In the genomic region with DNA sequence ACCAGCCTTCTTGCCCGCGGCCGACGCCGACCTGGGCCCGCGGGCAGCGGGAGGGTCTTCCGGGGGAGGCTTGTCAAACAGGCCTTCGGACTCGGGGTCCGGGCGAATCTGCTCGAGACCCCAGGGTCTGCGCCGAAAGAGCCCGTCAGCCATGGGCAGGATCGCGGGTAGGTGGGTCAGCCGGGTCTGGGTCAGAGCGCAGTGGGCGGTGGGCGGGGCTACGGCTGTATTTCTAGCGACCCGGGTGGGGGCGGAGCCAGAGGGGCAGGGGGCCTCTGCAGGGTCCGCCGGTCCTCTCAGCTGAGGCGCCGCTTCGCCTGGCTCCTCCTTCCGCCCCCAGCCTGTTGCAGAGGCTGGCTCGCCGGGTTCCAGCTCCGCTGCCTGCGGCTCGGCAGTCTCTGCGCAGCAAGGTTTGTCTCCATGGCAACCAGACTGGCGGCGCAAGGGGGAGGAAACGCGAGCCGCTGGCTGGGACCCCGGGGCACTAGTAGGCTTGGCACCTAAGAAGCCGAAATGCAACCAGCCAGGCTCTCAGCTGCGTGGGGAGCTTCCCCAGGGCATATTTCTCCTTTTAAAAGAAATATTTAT, we compare ENCODE assay signal across 9 cellular contexts. TPM values are rescaled to one million over a fixed set of nuclear protein-coding genes. Genes with fewer than 3 reads are reported as not detected.
DNase-seq lines count a peak whose midpoint lies in the region; ATAC-seq, FAIRE-seq and TF ChIP-seq lines count a peak whose summit lies in the region.
"Had no signal": no experiment of that assay in that cellular context is flagged by ENCODE, and none has a peak within 500 bp of the region (broad histone marks: within the 10 kb centered on the region; RNA-seq: fewer than 3 reads in every experiment).

No MANE protein-coding gene starts in this region.

- no peaks in the 10 kb centered on the region for H4K20me1 ChIP-seq in HepG2 (ENCODE audit: insufficient read depth, low read length)

- H3K9me3 ChIP-seq in HepG2 (ENCODE audit: low read length), result no peaks in the 10 kb centered on the region

- no peak for TF ChIP-seq CTCF in activated CD8-positive, alpha-beta T cell treated with anti-CD3 and anti-CD28 coated beads for 36 hours (IDR thresholded peaks at IDR 0.05)
- TF ChIP-seq CTCF in dorsolateral prefrontal cortex (IDR thresholded peaks at IDR 0.05 in 54 of 56, conservative IDR thresholded peaks at IDR 0.05 in 2 of 56; ENCODE audit: low read depth in 1 of 56, partially characterized antibody in 56 of 56) (peak in 1 of 56 donors; percentile 7), HepG2 (CRISPR knock-in tag; IDR thresholded peaks at IDR 0.05) (no peak)

- no peak overlapping the region for H3K27ac Mint-ChIP-seq in activated CD8-positive, alpha-beta T cell treated with anti-CD3 and anti-CD28 coated beads for 36 hours

- no peak for TF ChIP-seq EP300 in HepG2 (IDR thresholded peaks at IDR 0.05; ENCODE audit: low read depth in 2 of 2, low read length in 2 of 2)
- no peak for TF ChIP-seq EP300 in HepG2 (CRISPR knock-in tag; IDR thresholded peaks at IDR 0.05; ENCODE audit: borderline replicate concordance)

- CTCF ChIA-PET in activated CD8-positive, alpha-beta T cell treated with anti-CD3 and anti-CD28 coated beads for 36 hours (lab: Charles Lee), result interaction anchor here (0.6 to 1.2 kb wide), 4 partner anchors 10 to 61 kb away, joined by 3 read pairs; no protein-coding TSS in a partner anchor
- CTCF ChIA-PET in HepG2 (lab: Yijun Ruan, JAX; ENCODE audit: low intra/inter-chr PET ratio, low total read pairs), result no interaction called here

- peak overlapping the region; percentile 55; the same call in 1 of the 2 replicates for H3K9ac ChIP-seq in HepG2 (ENCODE audit: insufficient read depth, low read depth, low read length)

- peak; percentile 36; the same call in 1 of the 2 replicates for TF ChIP-seq RAD21 in HepG2 (CRISPR knock-in tag; IDR thresholded peaks at IDR 0.05)

- DNase-seq in NCI-H1417 (lab: John Stamatoyannopoulos, UW) (peak; percentile 68 to 89 (median 87)), NCI-H1417 treated with DMSO at 0.1 percent for 48 hours (lab: John Stamatoyannopoulos, UW) (no peak), NCI-H446 treated with DMSO at 0.1 percent for 48 hours (lab: John Stamatoyannopoulos, UW) (peak; percentile 71), dorsolateral prefrontal cortex (peak; percentile 66 to 96 (median 90)), HepG2 (ENCODE audit: low spot score) (peak; percentile 77)
- peak; percentile 85 for DNase-seq in activated CD8-positive, alpha-beta T cell treated with anti-CD3 and anti-CD28 coated beads for 36 hours
- peak; percentile 72 to 77 for DNase-seq in stimulated activated CD4-positive, alpha-beta T cell treated with anti-CD3 and anti-CD28 coated beads, Interleukin-2, amount 100 ng/mL, for 24 hours

- no peaks in the 10 kb centered on the region for H3K79me2 ChIP-seq in HepG2 (ENCODE audit: insufficient read depth, low read length)

- H2AFZ ChIP-seq in HepG2 (ENCODE audit: low read length), result no peak overlapping the region

- H3K4me1 ChIP-seq in HepG2 (ENCODE audit: insufficient read depth, low read length), result peaks cover 7% of the 10 kb centered on the region

- POLR2A ChIA-PET in activated CD8-positive, alpha-beta T cell treated with anti-CD3 and anti-CD28 coated beads for 36 hours (lab: Charles Lee), result interaction anchor here (0.8 to 2.8 kb wide), 4 partner anchors 10 to 26 kb away, joined by 3 to 19 read pairs (median 3); partner anchors contain the start of genes DERL2 and MIS12
- POLR2A ChIA-PET in HepG2 (lab: Yijun Ruan, JAX), result interaction anchor here (1.1 to 2.6 kb wide), 6 partner anchors 10 to 62 kb away, joined by 3 to 24 read pairs (median 4); partner anchors contain the start of genes C1QBP, DERL2, DHX33 and MIS12

- H3K4me2 ChIP-seq in HepG2 (ENCODE audit: low read depth, low read length), result peak overlapping the region; percentile 75

- no TSS peak for BruUV-seq in HepG2 (replicated peaks; lab: Mats Ljungman, UMichigan)

- peak overlapping the region in 57 of 59 donors; percentile 13 to 93 (median 80) for H3K27ac ChIP-seq in dorsolateral prefrontal cortex
- no peak overlapping the region for H3K27ac ChIP-seq in HepG2 (ENCODE audit: extremely low read length, insufficient read depth, low read length)
- H3K27ac ChIP-seq: 22Rv1 had no signal

- H3K4me3 ChIP-seq in dorsolateral prefrontal cortex (peak overlapping the region; percentile 48 to 93 (median 78)), HepG2 (replicated peaks in 1 of 3; ENCODE audit: insufficient read depth in 1 of 3, low read depth in 2 of 3, low read length in 3 of 3) (peak overlapping the region; percentile 75 to 79 (median 75))

- in situ Hi-C loops in HepG2 (cut with HindIII; ENCODE audit: extremely low pct_ligation_motif_present, low pct_unique_long_range_greater_than_20kb), result no loop called here

- TF ChIP-seq POLR2A in HepG2 (IDR thresholded peaks at IDR 0.05; ENCODE audit: insufficient read depth in 1 of 2, low read depth in 2 of 2, low read length in 2 of 2), result peak; percentile 22 to 88; a peak in 2 of 4 replicates

- H3K4me3 Mint-ChIP-seq in activated CD8-positive, alpha-beta T cell treated with anti-CD3 and anti-CD28 coated beads for 36 hours, result peak overlapping the region; percentile 85

- no peaks in the 10 kb centered on the region for H3K9me3 Mint-ChIP-seq in activated CD8-positive, alpha-beta T cell treated with anti-CD3 and anti-CD28 coated beads for 36 hours

- intact Hi-C loops in activated CD8-positive, alpha-beta T cell treated with anti-CD3 and anti-CD28 coated beads for 36 hours (cut with micrococcal nuclease), result no loop called here
- intact Hi-C loops in dorsolateral prefrontal cortex (cut with DNase I), result no loop called here
- intact Hi-C loops in HepG2 (cut with micrococcal nuclease; ENCODE audit: unreplicated experiment), result no loop called here

- H3K27me3 Mint-ChIP-seq in activated CD8-positive, alpha-beta T cell treated with anti-CD3 and anti-CD28 coated beads for 36 hours, result no peaks in the 10 kb centered on the region

- no peaks in the 10 kb centered on the region for H3K36me3 Mint-ChIP-seq in activated CD8-positive, alpha-beta T cell treated with anti-CD3 and anti-CD28 coated beads for 36 hours (ENCODE audit: low read depth)

- H3K36me3 ChIP-seq in HepG2 (replicated peaks in 1 of 2; ENCODE audit: control insufficient read depth in 1 of 2, insufficient read depth in 2 of 2, low read length in 2 of 2), result no peaks in the 10 kb centered on the region

- no peak for FAIRE-seq in HepG2 (lab: Jason Lieb, UNC)

- H3K4me1 Mint-ChIP-seq in activated CD8-positive, alpha-beta T cell treated with anti-CD3 and anti-CD28 coated beads for 36 hours (ENCODE audit: low read depth), result peaks cover 21% of the 10 kb centered on the region

- 0% methylated on average over 16 of the region's 47 CpGs for WGBS in HepG2 (ENCODE audit: low lambda C conversion rate)

- H3K27me3 ChIP-seq in dorsolateral prefrontal cortex (no peaks in the 10 kb centered on the region), HepG2 (ENCODE audit: control insufficient read depth in 1 of 2, insufficient read depth in 2 of 2, low read length in 2 of 2) (peaks cover 0 to 17% of the 10 kb centered on the region in 2 experiments; a peak in 3 of 5 replicates)

- peak; percentile 98 for ATAC-seq in activated CD8-positive, alpha-beta T cell treated with anti-CD3 and anti-CD28 coated beads for 36 hours
- ATAC-seq in HepG2, result peak; percentile 97
- no peak for ATAC-seq in HG03095 (IDR thresholded peaks at IDR 0.05; ENCODE audit: unreplicated experiment)

RNA-seq across cellular contexts. Expression of gene MIS12, which starts 14.5 kb away (rescaled TPM):
- total RNA-seq in activated CD8-positive, alpha-beta T cell treated with anti-CD3 and anti-CD28 coated beads for 36 hours, result 10 to 100 TPM; 30.3 to 35.0 TPM
- total RNA-seq in dorsolateral prefrontal cortex (10 to 100 TPM in 113 of 120 experiments, 1 to 10 TPM in 7; 8.2 to 24.0 (median 13.7) TPM), HepG2 (2016; rRNA removed; fragmentation: Illumina TruSeq; extraction: Trizol) (28.0 and 28.3 TPM in 2 replicates)
- total RNA-seq in HepG2 (2016; cell fraction: cytosol; rRNA removed; fragmentation: Illumina TruSeq; extraction: Trizol; ENCODE audit: low read depth), result 7.9 and 8.3 TPM in 2 replicates
- total RNA-seq in HepG2 (2016; cell fraction: insoluble cytoplasmic fraction; rRNA removed; fragmentation: Illumina TruSeq; extraction: Trizol), result 28.6 and 31.1 TPM in 2 replicates
- 24.4 and 27.4 TPM in 2 replicates for total RNA-seq in HepG2 (2016; cell fraction: membrane; rRNA removed; fragmentation: Illumina TruSeq; extraction: Trizol)
- 27.4 and 28.9 TPM in 2 replicates for total RNA-seq in HepG2 (2016; cell fraction: nucleus; rRNA removed; fragmentation: Illumina TruSeq; extraction: Trizol)
- 13.4 and 16.2 TPM in 2 replicates for polyA plus RNA-seq in HepG2 (2011; rRNA removed)
- 3.8 and 6.1 TPM in 2 replicates for polyA plus RNA-seq in HepG2 (2011; cell fraction: cytosol; rRNA removed)
- polyA plus RNA-seq in HepG2 (2011; cell fraction: nucleus; rRNA removed), result 21.4 and 24.6 TPM in 2 replicates
- polyA plus RNA-seq in HepG2 (2012), result 12.6 and 13.8 TPM in 2 replicates
- 4.5 and 6.2 TPM in 2 replicates for polyA plus RNA-seq in HepG2 (2016; cell fraction: cytosol; fragmentation: Illumina TruSeq; extraction: Trizol; ENCODE audit: low read depth)
- polyA plus RNA-seq in HepG2 (2016; cell fraction: insoluble cytoplasmic fraction; fragmentation: Illumina TruSeq; extraction: Trizol; ENCODE audit: low read depth), result 23.5 and 29.2 TPM in 2 replicates
- 13.9 and 15.0 TPM in 2 replicates for polyA plus RNA-seq in HepG2 (2016; cell fraction: membrane; fragmentation: Illumina TruSeq; extraction: Trizol; ENCODE audit: low read depth)
- 57.5 and 58.5 TPM in 2 replicates for polyA plus RNA-seq in HepG2 (2016; cell fraction: nucleus; fragmentation: Illumina TruSeq; extraction: Trizol; ENCODE audit: insufficient read depth, low read depth)
- 10.3 and 37.9 TPM in 2 replicates for polyA minus RNA-seq in HepG2 (2011; rRNA and poly(A)+ RNA removed; ENCODE audit: low replicate concordance)
- 5.1 and 7.9 TPM in 2 replicates for polyA minus RNA-seq in HepG2 (2011; cell fraction: cytosol; rRNA and poly(A)+ RNA removed)
- polyA minus RNA-seq in HepG2 (2011; cell fraction: nucleus; rRNA and poly(A)+ RNA removed), result 8.7 and 9.5 TPM in 2 replicates

RNA-seq across cellular contexts. Expression of gene DERL2, which starts 14.9 kb away (rescaled TPM):
- 10 to 100 TPM; 43.4 to 45.8 TPM for total RNA-seq in activated CD8-positive, alpha-beta T cell treated with anti-CD3 and anti-CD28 coated beads for 36 hours
- total RNA-seq in dorsolateral prefrontal cortex, result 10 to 100 TPM; 17.7 to 50.8 (median 30.9) TPM
- 41.4 and 59.3 TPM in 2 replicates for total RNA-seq in HepG2 (2016; rRNA removed; fragmentation: Illumina TruSeq; extraction: Trizol)
- 25.6 and 28.7 TPM in 2 replicates for total RNA-seq in HepG2 (2016; cell fraction: cytosol; rRNA removed; fragmentation: Illumina TruSeq; extraction: Trizol; ENCODE audit: low read depth)
- 38.6 and 66.1 TPM in 2 replicates for total RNA-seq in HepG2 (2016; cell fraction: insoluble cytoplasmic fraction; rRNA removed; fragmentation: Illumina TruSeq; extraction: Trizol)
- 33.6 and 39.9 TPM in 2 replicates for total RNA-seq in HepG2 (2016; cell fraction: membrane; rRNA removed; fragmentation: Illumina TruSeq; extraction: Trizol)
- 60.7 and 77.4 TPM in 2 replicates for total RNA-seq in HepG2 (2016; cell fraction: nucleus; rRNA removed; fragmentation: Illumina TruSeq; extraction: Trizol)
- polyA plus RNA-seq in HepG2 (2011; rRNA removed), result 59.0 and 65.2 TPM in 2 replicates
- 34.0 and 50.7 TPM in 2 replicates for polyA plus RNA-seq in HepG2 (2011; cell fraction: cytosol; rRNA removed)
- 63.2 and 65.1 TPM in 2 replicates for polyA plus RNA-seq in HepG2 (2011; cell fraction: nucleus; rRNA removed)
- 36.4 and 42.5 TPM in 2 replicates for polyA plus RNA-seq in HepG2 (2012)
- polyA plus RNA-seq in HepG2 (2016; cell fraction: cytosol; fragmentation: Illumina TruSeq; extraction: Trizol; ENCODE audit: low read depth), result 37.6 and 45.6 TPM in 2 replicates
- 43.9 and 63.4 TPM in 2 replicates for polyA plus RNA-seq in HepG2 (2016; cell fraction: insoluble cytoplasmic fraction; fragmentation: Illumina TruSeq; extraction: Trizol; ENCODE audit: low read depth)
- polyA plus RNA-seq in HepG2 (2016; cell fraction: membrane; fragmentation: Illumina TruSeq; extraction: Trizol; ENCODE audit: low read depth), result 36.3 and 44.4 TPM in 2 replicates
- 159 and 169 TPM in 2 replicates for polyA plus RNA-seq in HepG2 (2016; cell fraction: nucleus; fragmentation: Illumina TruSeq; extraction: Trizol; ENCODE audit: insufficient read depth, low read depth)
- polyA minus RNA-seq in HepG2 (2011; rRNA and poly(A)+ RNA removed; ENCODE audit: low replicate concordance), result 21.7 and 35.4 TPM in 2 replicates
- 22.2 and 22.9 TPM in 2 replicates for polyA minus RNA-seq in HepG2 (2011; cell fraction: cytosol; rRNA and poly(A)+ RNA removed)
- 54.3 and 57.7 TPM in 2 replicates for polyA minus RNA-seq in HepG2 (2011; cell fraction: nucleus; rRNA and poly(A)+ RNA removed)

RNA-seq across cellular contexts. Expression of gene DHX33, which starts 32.1 kb away (rescaled TPM):
- total RNA-seq in activated CD8-positive, alpha-beta T cell treated with anti-CD3 and anti-CD28 coated beads for 36 hours, result 10 to 100 TPM; 30.9 to 32.5 TPM
- 10 to 100 TPM; 12.5 to 25.9 (median 18.5) TPM for total RNA-seq in dorsolateral prefrontal cortex
- 20.1 and 34.8 TPM in 2 replicates for total RNA-seq in HepG2 (2016; rRNA removed; fragmentation: Illumina TruSeq; extraction: Trizol)
- 12.8 and 14.6 TPM in 2 replicates for total RNA-seq in HepG2 (2016; cell fraction: cytosol; rRNA removed; fragmentation: Illumina TruSeq; extraction: Trizol; ENCODE audit: low read depth)
- total RNA-seq in HepG2 (2016; cell fraction: insoluble cytoplasmic fraction; rRNA removed; fragmentation: Illumina TruSeq; extraction: Trizol), result 20.9 and 31.1 TPM in 2 replicates
- 16.8 and 16.9 TPM in 2 replicates for total RNA-seq in HepG2 (2016; cell fraction: membrane; rRNA removed; fragmentation: Illumina TruSeq; extraction: Trizol)
- total RNA-seq in HepG2 (2016; cell fraction: nucleus; rRNA removed; fragmentation: Illumina TruSeq; extraction: Trizol), result 20.4 and 22.7 TPM in 2 replicates
- 15.5 and 18.4 TPM in 2 replicates for polyA plus RNA-seq in HepG2 (2011; rRNA removed)
- 11.2 and 12.3 TPM in 2 replicates for polyA plus RNA-seq in HepG2 (2011; cell fraction: cytosol; rRNA removed)
- 20.2 and 22.4 TPM in 2 replicates for polyA plus RNA-seq in HepG2 (2011; cell fraction: nucleus; rRNA removed)
- polyA plus RNA-seq in HepG2 (2012), result 15.6 and 16.6 TPM in 2 replicates
- polyA plus RNA-seq in HepG2 (2016; cell fraction: cytosol; fragmentation: Illumina TruSeq; extraction: Trizol; ENCODE audit: low read depth), result 1.8 TPM in 2 replicates
- polyA plus RNA-seq in HepG2 (2016; cell fraction: insoluble cytoplasmic fraction; fragmentation: Illumina TruSeq; extraction: Trizol; ENCODE audit: low read depth), result 29.3 and 33.3 TPM in 2 replicates
- 7.2 TPM in 2 replicates for polyA plus RNA-seq in HepG2 (2016; cell fraction: membrane; fragmentation: Illumina TruSeq; extraction: Trizol; ENCODE audit: low read depth)
- polyA plus RNA-seq in HepG2 (2016; cell fraction: nucleus; fragmentation: Illumina TruSeq; extraction: Trizol; ENCODE audit: insufficient read depth, low read depth), result 46.3 and 53.5 TPM in 2 replicates
- polyA minus RNA-seq in HepG2 (2011; rRNA and poly(A)+ RNA removed; ENCODE audit: low replicate concordance), result 44.5 and 49.7 TPM in 2 replicates
- 17.9 and 18.8 TPM in 2 replicates for polyA minus RNA-seq in HepG2 (2011; cell fraction: cytosol; rRNA and poly(A)+ RNA removed)
- 14.9 and 15.3 TPM in 2 replicates for polyA minus RNA-seq in HepG2 (2011; cell fraction: nucleus; rRNA and poly(A)+ RNA removed)
